ENCODE assay signal across 10 cellular contexts in genomic region chr1:19430121-19431068, GRCh38. TPM values are rescaled to one million over a fixed set of nuclear protein-coding genes. Genes with fewer than 3 reads are reported as not detected.
DNase-seq lines count a peak whose midpoint lies in the region; TF ChIP-seq lines count a peak whose summit lies in the region.
"Had no signal": no experiment of that assay in that cellular context is flagged by ENCODE, and none has a peak within 500 bp of the region (broad histone marks: within the 10 kb centered on the region; RNA-seq: fewer than 3 reads in every experiment).

No MANE protein-coding gene starts in this region.

- TF ChIP-seq CTCF in ascending aorta (IDR thresholded peaks at IDR 0.05) (no peak), tibial artery (IDR thresholded peaks at IDR 0.05) (no peak)

- no peak for DNase-seq in activated CD4-positive, alpha-beta T cell treated with anti-CD3 and anti-CD28 coated beads, Interleukin-2, amount 10 ng/mL, durations not matched to agents 7 days and 5 days
- DNase-seq in activated CD4-positive, alpha-beta T cell treated with anti-CD3 and anti-CD28 coated beads for 4 hours: no peak
- DNase-seq in ascending aorta (ENCODE audit: low spot score in 2 of 2): no peak
- peak; percentile 79 for DNase-seq in kidney tubule cell (ENCODE audit: low spot score)
- no peak for DNase-seq in tibial artery
- DNase-seq in central memory CD4-positive, alpha-beta T cell: no peak
- DNase-seq in stimulated activated CD4-positive, alpha-beta T cell treated with anti-CD3 and anti-CD28 coated beads, Interleukin-2, amount 100 ng/mL, for 48 hours: no peak
- DNase-seq in activated effector memory CD4-positive, alpha-beta T cell treated with anti-CD3 and anti-CD28 coated beads, Interleukin-2, amount 50 U/mL, for 16 hours: no peak
- DNase-seq: MM.1S had no signal

- H3K36me3 ChIP-seq in ascending aorta: no peaks in the 10 kb centered on the region
- no peaks in the 10 kb centered on the region for H3K36me3 ChIP-seq in tibial artery

- H3K9me3 Mint-ChIP-seq in activated CD4-positive, alpha-beta T cell treated with anti-CD3 and anti-CD28 coated beads, Interleukin-2, amount 10 ng/mL, durations not matched to agents 7 days and 5 days: no peaks in the 10 kb centered on the region

- H3K27me3 Mint-ChIP-seq in activated CD4-positive, alpha-beta T cell treated with anti-CD3 and anti-CD28 coated beads, Interleukin-2, amount 10 ng/mL, durations not matched to agents 7 days and 5 days: no peaks in the 10 kb centered on the region

- H3K4me1 ChIP-seq in ascending aorta (peaks cover 44 to 80% of the 10 kb centered on the region in 2 donors), tibial artery (peaks cover 0 to 91% (median 80%) of the 10 kb centered on the region in 4 donors)

- H3K36me3 Mint-ChIP-seq in activated CD4-positive, alpha-beta T cell treated with anti-CD3 and anti-CD28 coated beads, Interleukin-2, amount 10 ng/mL, durations not matched to agents 7 days and 5 days (ENCODE audit: low read depth): peaks cover 21% of the 10 kb centered on the region

- H3K27me3 ChIP-seq in ascending aorta (no peaks in the 10 kb centered on the region), tibial artery (no peaks in the 10 kb centered on the region)
- H3K27me3 ChIP-seq: BLaER1 treated with 17β-estradiol and CSF1 and Interleukin-3, amounts not matched to agents 10 nM and 100 nM had no signal

- peaks cover 56% of the 10 kb centered on the region for H3K4me1 Mint-ChIP-seq in activated CD4-positive, alpha-beta T cell treated with anti-CD3 and anti-CD28 coated beads, Interleukin-2, amount 10 ng/mL, durations not matched to agents 7 days and 5 days

- no peak overlapping the region for H3K4me3 Mint-ChIP-seq in activated CD4-positive, alpha-beta T cell treated with anti-CD3 and anti-CD28 coated beads, Interleukin-2, amount 10 ng/mL, durations not matched to agents 7 days and 5 days

- H3K9me3 ChIP-seq in ascending aorta (no peaks in the 10 kb centered on the region), tibial artery (no peaks in the 10 kb centered on the region)
- H3K9me3 ChIP-seq: BLaER1 treated with 17β-estradiol and CSF1 and Interleukin-3, amounts not matched to agents 10 nM and 100 nM had no signal

- peak overlapping the region; percentile 62 to 80 for H3K27ac ChIP-seq in ascending aorta
- H3K27ac ChIP-seq in tibial artery: peak overlapping the region; percentile 67 to 85
- H3K27ac ChIP-seq: BLaER1 treated with 17β-estradiol and CSF1 and Interleukin-3, amounts not matched to agents 10 nM and 100 nM had no signal

- POLR2A ChIA-PET in activated CD4-positive, alpha-beta T cell treated with anti-CD3 and anti-CD28 coated beads, Interleukin-2, amount 10 ng/mL, durations not matched to agents 7 days and 5 days (lab: Charles Lee): no interaction called here

- peak overlapping the region; percentile 14 for H3K27ac Mint-ChIP-seq in activated CD4-positive, alpha-beta T cell treated with anti-CD3 and anti-CD28 coated beads, Interleukin-2, amount 10 ng/mL, durations not matched to agents 7 days and 5 days

- H3K4me3 ChIP-seq in ascending aorta (peak overlapping the region in 1 of 2 donors; percentile 22), tibial artery (no peak overlapping the region)
- H3K4me3 ChIP-seq: BLaER1 treated with 17β-estradiol and CSF1 and Interleukin-3, amounts not matched to agents 10 nM and 100 nM had no signal

- CTCF ChIA-PET in activated CD4-positive, alpha-beta T cell treated with anti-CD3 and anti-CD28 coated beads, Interleukin-2, amount 10 ng/mL, durations not matched to agents 7 days and 5 days (lab: Charles Lee): interaction anchor here (1.0 kb wide), 1 partner anchor 151 kb away, joined by 3 read pairs; no protein-coding TSS in a partner anchor

- intact Hi-C loops in ascending aorta (cut with DNase I) (no loop called here), tibial artery (cut with DNase I; ENCODE audit: low total_unique reads) (no loop called here)

RNA-seq across cellular contexts. Expression of gene CAPZB, which starts 54.9 kb away (rescaled TPM):
- 100 to 1,000 TPM; 529 to 567 TPM for total RNA-seq in activated CD4-positive, alpha-beta T cell treated with anti-CD3 and anti-CD28 coated beads, Interleukin-2, amount 10 ng/mL, durations not matched to agents 7 days and 5 days
- total RNA-seq in ascending aorta: 102 TPM
